In genomic region chr4:181618038-181618618, GRCh38 we compare ENCODE assay signal across 24 cellular contexts.
DNase-seq lines count a peak whose midpoint lies in the region; ATAC-seq and TF ChIP-seq lines count a peak whose summit lies in the region.
"Had no signal": no experiment of that assay in that cellular context is flagged by ENCODE, and none has a peak within 500 bp of the region (broad histone marks: within the 10 kb centered on the region; RNA-seq: fewer than 3 reads in every experiment).

No MANE protein-coding gene starts in this region.

- H3K27me3 ChIP-seq in BE2C (no peaks in the 10 kb centered on the region), smooth muscle cell (ENCODE audit: low read depth) (peaks cover 12% of the 10 kb centered on the region), hepatocyte (no peaks in the 10 kb centered on the region)
- H3K27me3 ChIP-seq: BLaER1 had no signal

- H3K9me3 ChIP-seq in BE2C (no peaks in the 10 kb centered on the region), smooth muscle cell (replicated peaks; ENCODE audit: low read depth) (no peaks in the 10 kb centered on the region), hepatocyte (ENCODE audit: low read depth) (no peaks in the 10 kb centered on the region)
- H3K9me3 ChIP-seq: A549, BLaER1 had no signal

- DNase-seq in BE2C (peak; percentile 14), MV-4-11 (lab: John Stamatoyannopoulos, UW) (peak; percentile 17), islet precursor cell (peak; percentile 56), smooth muscle cell (lab: John Stamatoyannopoulos, UW; ENCODE audit: unreplicated experiment) (no peak), hepatocyte (ENCODE audit: low spot score) (no peak)
- DNase-seq: AML-193; C1 segment of cervical spinal cord; CD4-positive, alpha-beta memory T cell; CD4-positive, CD25-positive, alpha-beta regulatory T cell; CD8-positive, alpha-beta memory T cell; COR-L47; DMS 273 treated with DMSO at 0.1 percent for 48 hours; DMS153; DMS53; DMS79; DND-41; EL; GDM1 had no signal

- H4K20me1 ChIP-seq in smooth muscle cell (ENCODE audit: low read depth), result no peaks in the 10 kb centered on the region
- H4K20me1 ChIP-seq in hepatocyte (ENCODE audit: insufficient read depth, poor library complexity, severe bottlenecking), result no peaks in the 10 kb centered on the region
- H4K20me1 ChIP-seq: BLaER1 had no signal

- H3K27ac ChIP-seq in smooth muscle cell (ENCODE audit: low read depth) (no peak overlapping the region), hepatocyte (no peak overlapping the region)
- H3K27ac ChIP-seq: 22Rv1, A549, BLaER1 had no signal

- no peaks in the 10 kb centered on the region for H3K9me2 ChIP-seq in hepatocyte (replicated peaks; ENCODE audit: insufficient read depth)

- 26% methylated on average over 6 of the region's 6 CpGs for WGBS in smooth muscle cell (ENCODE audit: low lambda C conversion rate)
- 64% methylated on average over 6 of the region's 6 CpGs for WGBS in hepatocyte (ENCODE audit: low lambda C conversion rate, missing lambda C conversion rate)

- no peaks in the 10 kb centered on the region for H3F3A ChIP-seq in smooth muscle cell (ENCODE audit: low read depth)

- H2AFZ ChIP-seq in smooth muscle cell (ENCODE audit: low read depth) (peak overlapping the region; percentile 9), hepatocyte (no peak overlapping the region)

- H3K4me3 ChIP-seq in BE2C (ENCODE audit: low read depth, low read length) (no peak overlapping the region), smooth muscle cell (no peak overlapping the region), hepatocyte (no peak overlapping the region)
- H3K4me3 ChIP-seq: A549, BLaER1, GM12878 had no signal

- no peak for ATAC-seq in GM18861 (IDR thresholded peaks at IDR 0.05; ENCODE audit: unreplicated experiment)
- ATAC-seq in HG03439 (IDR thresholded peaks at IDR 0.05; ENCODE audit: unreplicated experiment), result no peak
- ATAC-seq: A549, GM12878 had no signal

- H3K4me1 ChIP-seq in BE2C, result no peaks in the 10 kb centered on the region
- H3K4me1 ChIP-seq in smooth muscle cell (ENCODE audit: low read depth), result no peaks in the 10 kb centered on the region
- H3K4me1 ChIP-seq in hepatocyte (ENCODE audit: insufficient read depth), result no peaks in the 10 kb centered on the region
- H3K4me1 ChIP-seq: A549, BLaER1 had no signal

- H3K79me2 ChIP-seq in smooth muscle cell (ENCODE audit: low read depth), result no peaks in the 10 kb centered on the region
- H3K79me2 ChIP-seq in hepatocyte, result no peaks in the 10 kb centered on the region

- TF ChIP-seq CTCF in BE2C (IDR thresholded peaks at IDR 0.05; ENCODE audit: low read depth, low read length) (no peak), smooth muscle cell (IDR thresholded peaks at IDR 0.05; ENCODE audit: borderline replicate concordance, insufficient read depth, poor library complexity, severe bottlenecking) (no peak), hepatocyte (IDR thresholded peaks at IDR 0.05; ENCODE audit: poor library complexity) (no peak)

- H3K9ac ChIP-seq in smooth muscle cell (ENCODE audit: low read depth), result no peak overlapping the region
- H3K9ac ChIP-seq: BLaER1 had no signal

- H3K36me3 ChIP-seq in BE2C (no peaks in the 10 kb centered on the region), smooth muscle cell (ENCODE audit: low read depth) (no peaks in the 10 kb centered on the region), hepatocyte (replicated peaks; ENCODE audit: insufficient read depth, low read depth) (no peaks in the 10 kb centered on the region)
- H3K36me3 ChIP-seq: BLaER1 had no signal

- H3K4me2 ChIP-seq in smooth muscle cell, result peak overlapping the region; percentile 37
- H3K4me2 ChIP-seq in hepatocyte, result no peak overlapping the region
- H3K4me2 ChIP-seq: A549, BLaER1 had no signal

Comparison
In these comparisons a context has a peak if more than half of its experiments do, and no peak if none do; other contexts are left out.
1. DNase-seq: peak in BE2C (single experiment), MV-4-11 (single experiment) and islet precursor cell (single experiment); none in smooth muscle cell (single experiment) and hepatocyte (single experiment).